8 cellular contexts compared by ENCODE assay signal in the genomic region with DNA sequence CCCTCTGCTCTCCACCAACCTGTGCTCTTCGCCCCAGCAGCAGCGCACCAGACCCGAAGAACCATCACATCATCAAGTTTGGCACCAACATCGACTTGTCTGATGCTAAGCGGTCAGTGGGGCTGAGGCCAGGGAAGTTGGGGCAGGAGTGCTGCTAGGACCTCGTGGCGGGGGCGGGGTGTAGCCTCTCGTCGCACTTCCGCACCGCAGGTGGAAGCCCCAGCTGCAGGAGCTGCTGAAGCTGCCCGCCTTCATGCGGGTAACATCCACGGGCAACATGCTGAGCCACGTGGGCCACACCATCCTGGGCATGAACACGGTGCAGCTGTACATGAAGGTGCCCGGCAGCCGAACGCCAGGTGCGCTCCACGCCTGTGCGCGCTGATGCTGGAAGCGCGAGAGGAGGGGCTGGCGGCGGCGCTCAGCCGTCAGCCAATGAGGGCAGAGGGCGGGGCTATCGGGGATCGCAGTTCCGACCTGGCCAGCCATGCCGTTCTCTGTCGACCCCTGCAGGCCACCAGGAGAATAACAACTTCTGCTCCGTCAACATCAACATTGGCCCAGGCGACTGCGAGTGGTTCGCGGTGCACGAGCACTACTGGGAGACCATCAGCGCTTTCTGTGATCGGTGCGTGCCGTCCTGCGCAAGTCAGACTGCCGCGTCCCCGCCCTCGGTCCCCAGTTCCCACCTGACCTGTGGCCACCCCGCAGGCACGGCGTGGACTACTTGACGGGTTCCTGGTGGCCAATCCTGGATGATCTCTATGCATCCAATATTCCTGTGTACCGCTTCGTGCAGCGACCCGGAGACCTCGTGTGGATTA. TPM values are rescaled to one million over a fixed set of nuclear protein-coding genes. Genes with fewer than 3 reads are reported as not detected.
DNase-seq lines count a peak whose midpoint lies in the region; ATAC-seq and TF ChIP-seq lines count a peak whose summit lies in the region.

No MANE protein-coding gene starts in this region.

- BruUV-seq in A673 (replicated peaks; lab: Mats Ljungman, UMichigan): no TSS peak

- POLR2A ChIA-PET in A673 (lab: Charles Lee; ENCODE audit: low non-redundant PET): no interaction called here

- H3K4me1 ChIP-seq in A673 (ENCODE audit: insufficient read depth, low read length, poor library complexity, severe bottlenecking): peaks cover 10% of the 10 kb centered on the region

- intact Hi-C loops in A673 (cut with micrococcal nuclease; ENCODE audit: unreplicated experiment): loop anchor here (1.0 to 2.0 kb wide), 3 partner anchors 16 to 109 kb away; no protein-coding TSS in a partner anchor

- TF ChIP-seq CTCF in A673 (conservative IDR thresholded peaks at IDR 0.05; ENCODE audit: low read depth, low read length): peak; percentile 92

- no peaks in the 10 kb centered on the region for H3K9me3 ChIP-seq in A673 (ENCODE audit: low read depth, low read length, poor library complexity, severe bottlenecking)

- CTCF ChIA-PET in A673 (lab: Charles Lee): interaction anchor here (1.5 kb wide), 1 partner anchor 17 kb away, joined by 3 read pairs; no protein-coding TSS in a partner anchor

- no peak overlapping the region for H3K4me3 ChIP-seq in A673 (ENCODE audit: low read depth, low read length, poor library complexity, severe bottlenecking)

- peaks cover 68% of the 10 kb centered on the region for H3K36me3 ChIP-seq in A673 (ENCODE audit: insufficient read depth, low read length, poor library complexity, severe bottlenecking)

- H3K27ac ChIP-seq in A673 (ENCODE audit: low read depth, low read length, poor library complexity, severe bottlenecking): no peak overlapping the region

- peak; percentile 74 for ATAC-seq in GM18517 (IDR thresholded peaks at IDR 0.05; ENCODE audit: unreplicated experiment)
- peak; percentile 44 for ATAC-seq in HG03025 (IDR thresholded peaks at IDR 0.05; ENCODE audit: low FRiP score, unreplicated experiment)
- peak; percentile 88 for ATAC-seq in activated CD4-positive, CD25-positive, alpha-beta regulatory T cell treated with anti-CD3 and anti-CD28 coated beads, Interleukin-2, amount 50 U/mL, for 24 hours

- DNase-seq in A673 (ENCODE audit: low spot score): peak; percentile 90
- peak; percentile 59 for DNase-seq in NCI-H2107 treated with DMSO at 0.1 percent for 48 hours (lab: John Stamatoyannopoulos, UW; ENCODE audit: unreplicated experiment)
- DNase-seq in central memory CD4-positive, alpha-beta T cell: peak; percentile 94
- peak; percentile 97 for DNase-seq in islet precursor cell
- peak; percentile 88 to 93 for DNase-seq in stimulated activated CD4-positive, alpha-beta T cell treated with anti-CD3 and anti-CD28 coated beads, Interleukin-15, amount 100 ng/mL, for 48 hours (ENCODE audit: low read depth in 2 of 2)

- H3K27me3 ChIP-seq in A673 (replicated peaks; ENCODE audit: insufficient read depth, low read depth, low read length, poor library complexity): no peaks in the 10 kb centered on the region

RNA-seq across cellular contexts. Expression of a gene that starts 3.2 kb away (rescaled TPM):
- 1.7 and 3.0 TPM in 2 replicates for total RNA-seq in A673 (2021)

RNA-seq across cellular contexts. Expression of a gene that starts 5.7 kb away (rescaled TPM):
- total RNA-seq in A673 (2021): 64.3 and 67.7 TPM in 2 replicates

RNA-seq across cellular contexts. Expression of a gene that starts 6.2 kb away (rescaled TPM):
- 16.9 and 18.7 TPM in 2 replicates for total RNA-seq in A673 (2021)

RNA-seq across cellular contexts. Expression of a gene that starts 17.6 kb away (rescaled TPM):
- total RNA-seq in A673 (2021): 46.8 and 51.1 TPM in 2 replicates

RNA-seq across cellular contexts. Expression of a gene that starts 36.9 kb away (rescaled TPM):
- total RNA-seq in A673 (2021): 249 and 264 TPM in 2 replicates
